ENCODE assay signal across 25 cellular contexts in the genomic region with DNA sequence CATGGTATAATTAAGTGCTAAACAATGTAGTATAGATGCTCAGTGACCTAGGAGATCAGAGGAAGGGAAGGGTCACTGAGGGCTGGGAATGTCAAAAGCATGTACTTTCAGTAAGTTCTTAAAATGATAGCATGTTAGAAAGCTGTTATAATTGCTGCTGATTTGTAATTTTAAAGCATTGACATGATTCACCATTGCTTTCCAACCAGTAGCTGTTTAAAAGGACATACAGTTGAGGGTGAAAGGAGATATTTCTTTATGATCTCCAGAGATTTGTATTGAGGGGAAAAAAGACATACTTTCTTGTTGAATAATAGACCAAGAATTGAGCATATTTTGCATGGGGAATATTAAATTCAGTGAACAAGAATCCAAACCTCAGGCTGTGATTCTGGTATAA. TPM values are rescaled to one million over a fixed set of nuclear protein-coding genes. Genes with fewer than 3 reads are reported as not detected.
A peak's percentile ranks its signal among the peaks of the same experiment; 100 is the strongest.
DNase-seq lines count a peak whose midpoint lies in the region; ATAC-seq and TF ChIP-seq lines count a peak whose summit lies in the region.
"Had no signal": no experiment of that assay in that cellular context is flagged by ENCODE, and none has a peak within 500 bp of the region (broad histone marks: within the 10 kb centered on the region; RNA-seq: fewer than 3 reads in every experiment).

No MANE protein-coding gene starts in this region.

- no peak overlapping the region for H3K27ac ChIP-seq in foreskin keratinocyte
- H3K27ac ChIP-seq: ascending aorta, HL-60, KMS-11, ovary had no signal

- no peaks in the 10 kb centered on the region for H3K27me3 ChIP-seq in foreskin keratinocyte
- H3K27me3 ChIP-seq: ascending aorta, ovary, SJSA1 had no signal

- no peak for ATAC-seq in mucosa of descending colon
- ATAC-seq in foreskin keratinocyte, result no peak
- no peak for ATAC-seq in GM18520 (IDR thresholded peaks at IDR 0.05; ENCODE audit: unreplicated experiment)
- ATAC-seq: activated CD8-positive, alpha-beta memory T cell treated with anti-CD3 and anti-CD28 coated beads, Interleukin-2, amount 10 ng/mL, durations not matched to agents 7 days and 5 days; activated naive CD4-positive, alpha-beta T cell treated with anti-CD3 and anti-CD28 coated beads, Interleukin-2, amount 50 U/mL, for 72 hours; left colon had no signal

- H3K4me1 ChIP-seq in mucosa of descending colon (ENCODE audit: low read depth), result peaks cover 7% of the 10 kb centered on the region
- peaks cover 17% of the 10 kb centered on the region for H3K4me1 ChIP-seq in foreskin keratinocyte

- TF ChIP-seq CTCF in choroid plexus epithelial cell (conservative IDR thresholded peaks at IDR 0.05; ENCODE audit: low read depth, low read length) (no peak), mucosa of descending colon (IDR thresholded peaks at IDR 0.05) (no peak), foreskin keratinocyte (conservative IDR thresholded peaks at IDR 0.05) (no peak)

- H3K9me3 ChIP-seq in mucosa of descending colon, result no peaks in the 10 kb centered on the region
- H3K9me3 ChIP-seq: ascending aorta, ovary, SJSA1 had no signal

- H3K36me3 ChIP-seq in mucosa of descending colon (ENCODE audit: low read depth), result no peaks in the 10 kb centered on the region
- H3K36me3 ChIP-seq: ascending aorta, ovary had no signal

- H3K4me3 ChIP-seq in choroid plexus epithelial cell (ENCODE audit: low read depth, low read length) (no peak overlapping the region), mucosa of descending colon (no peak overlapping the region)

- DNase-seq in LHCN-M2 (ENCODE audit: low read depth) (peak; percentile 72), choroid plexus epithelial cell (ENCODE audit: low read depth) (peak; percentile 20), midbrain (lab: John Stamatoyannopoulos, UW) (peak; percentile 36), superior temporal gyrus (ENCODE audit: extremely low spot score) (peak; percentile 73), mucosa of descending colon (no peak), foreskin keratinocyte (no peak)
- DNase-seq: activated CD4-positive, CD25-positive, alpha-beta regulatory T cell; activated CD8-positive, alpha-beta memory T cell treated with anti-CD3 and anti-CD28 coated beads, Interleukin-2, amount 10 ng/mL, durations not matched to agents 7 days and 5 days; foreskin melanocyte; left colon; naive B cell; NCI-H1417; NCI-H2081 treated with DMSO at 0.1 percent for 48 hours; NCI-H774; ovary; retina; RPMI8226; stimulated activated CD4-positive, alpha-beta T cell treated with anti-CD3 and anti-CD28 coated beads, Interleukin-2, amount 100 ng/mL, for 24 hours had no signal

- intact Hi-C loops in mucosa of descending colon (cut with DNase I, micrococcal nuclease), result no loop called here

RNA-seq across cellular contexts. Expression of a gene that starts 1.2 kb away (rescaled TPM):
- total RNA-seq in LHCN-M2 (2014; rRNA removed) (12.1 and 15.1 TPM in 2 replicates), mucosa of descending colon (10 to 100 TPM in 1 of 3 donors, 1 to 10 TPM in 1, under 1 TPM in 1; 0.67 to 10.2 (median 7.9) TPM), foreskin keratinocyte (18.2 and 22.5 TPM in 2 replicates)
- polyA plus RNA-seq in LHCN-M2 (2012), result 6.6 TPM
- 5.3 and 8.7 TPM in 2 replicates for polyA plus RNA-seq in foreskin keratinocyte
- total RNA-seq: activated CD8-positive, alpha-beta memory T cell treated with anti-CD3 and anti-CD28 coated beads, Interleukin-2, amount 10 ng/mL, durations not matched to agents 7 days and 5 days; activated T-helper 1 cell treated with anti-CD3 and anti-CD28 coated beads, Interleukin-12 subunit alpha, Interleukin-12 subunit beta, Interleukin-2, Interleukin-4 antibody, amounts not matched to agents 30 ng/mL and 10 ng/mL and 1 ng/mL, durations not matched to agents 14 hours and 24 hours and 36 hours had no signal

Comparison
In these comparisons a context has a peak if more than half of its experiments do, and no peak if none do; other contexts are left out.
1. DNase-seq: peak in LHCN-M2 (single experiment), choroid plexus epithelial cell (single experiment), midbrain (single experiment) and superior temporal gyrus (single experiment); none in mucosa of descending colon (0 of 3) and foreskin keratinocyte (0 of 2).